Comparison of ENCODE assay signal across 17 cellular contexts in genomic region chr5:154097031-154097430, GRCh38. TPM values are rescaled to one million over a fixed set of nuclear protein-coding genes. Genes with fewer than 3 reads are reported as not detected.
DNase-seq lines count a peak whose midpoint lies in the region; ATAC-seq, FAIRE-seq and TF ChIP-seq lines count a peak whose summit lies in the region.
"Had no signal": no experiment of that assay in that cellular context is flagged by ENCODE, and none has a peak within 500 bp of the region (broad histone marks: within the 10 kb centered on the region; RNA-seq: fewer than 3 reads in every experiment).

No MANE protein-coding gene starts in this region.

- no peaks in the 10 kb centered on the region for H3K79me2 ChIP-seq in HCT116 (ENCODE audit: insufficient read depth, low read length)

- FAIRE-seq in A549 (lab: Jason Lieb, UNC) = no peak
- FAIRE-seq: RCC 7860 had no signal

- H3K9me3 ChIP-seq in A549 = no peaks in the 10 kb centered on the region
- H3K9me3 ChIP-seq in HCT116 (ENCODE audit: control insufficient read depth in 1 of 2, insufficient read depth in 1 of 2, low read depth in 1 of 2, low read length in 2 of 2) = no peaks in the 10 kb centered on the region
- H3K9me3 ChIP-seq: lower lobe of right lung, right atrium auricular region had no signal

- TF ChIP-seq POLR2A in A549 (IDR thresholded peaks at IDR 0.05; ENCODE audit: low read length) (no peak), HCT116 (IDR thresholded peaks at IDR 0.05; ENCODE audit: borderline replicate concordance, extremely low read depth, insufficient read depth, insufficient read length) (no peak)

- 54% methylated on average over 2 of the region's 2 CpGs for WGBS in A549 (ENCODE audit: missing lambda C conversion rate)

- TF ChIP-seq CTCF in A549 (IDR thresholded peaks at IDR 0.05) (no peak), HCT116 (IDR thresholded peaks at IDR 0.05 in 2 of 3, conservative IDR thresholded peaks at IDR 0.05 in 1 of 3; ENCODE audit: borderline replicate concordance in 1 of 3, insufficient read depth in 1 of 3, low read depth in 2 of 3, low read length in 2 of 3) (no peak)

- CTCF ChIA-PET in A549 (lab: Yijun Ruan, JAX) (interaction anchor here (1.6 kb wide), 1 partner anchor 25 kb away, joined by 5 read pairs; no protein-coding TSS in a partner anchor), HCT116 (lab: Charles Lee) (no interaction called here)

- H3K27ac ChIP-seq in A549 (no peak overlapping the region), HCT116 (ENCODE audit: low read depth, low read length) (no peak overlapping the region), substantia nigra (ENCODE audit: low read depth, low read length, poor library complexity, severe bottlenecking) (no peak overlapping the region)
- H3K27ac ChIP-seq: lower lobe of right lung, right atrium auricular region had no signal

- DNase-seq in A549 (ENCODE audit: low read depth in 1 of 2, low spot score in 1 of 2) (no peak), HCT116 (ENCODE audit: low read depth, low spot score) (no peak), SW480 (ENCODE audit: low spot score) (peak; percentile 36), islet precursor cell (peak; percentile 55), substantia nigra (lab: John Stamatoyannopoulos, UW) (no peak), medulla oblongata (ENCODE audit: extremely low spot score) (no peak)
- DNase-seq: activated CD4-positive, alpha-beta T cell treated with anti-CD3 and anti-CD28 coated beads for 1 hour; activated naive CD8-positive, alpha-beta T cell treated with anti-CD3 and anti-CD28 coated beads, Interleukin-2, amount 50 U/mL, for 24 hours; caudate nucleus; CD8-positive, alpha-beta T cell; lower lobe of right lung; NCI-H2227 treated with DMSO at 0.1 percent for 48 hours; T1000 had no signal

- no peak for TF ChIP-seq EP300 in A549 (IDR thresholded peaks at IDR 0.05)

- RAD21 ChIA-PET in HCT116 (lab: Charles Lee; ENCODE audit: low non-redundant PET in 1 of 2, low total read pairs in 2 of 2, uncharacterized antibody in 2 of 2, unreplicated experiment in 2 of 2) = no interaction called here

- H3K4me2 ChIP-seq in A549 (no peak overlapping the region), HCT116 (ENCODE audit: low read length) (no peak overlapping the region)

- peaks cover 22% of the 10 kb centered on the region for H3K27me3 ChIP-seq in HCT116 (ENCODE audit: insufficient read depth, low read length)
- H3K27me3 ChIP-seq: right atrium auricular region had no signal

- 0 out of 6 replicates have a peak, but pooled peaks of 1 of the 2 experiments have one; percentile 34 for ATAC-seq in A549
- ATAC-seq in HCT116 = no peak
- ATAC-seq in GM21717 (IDR thresholded peaks at IDR 0.05; ENCODE audit: unreplicated experiment) = no peak
- ATAC-seq: activated naive CD8-positive, alpha-beta T cell treated with anti-CD3 and anti-CD28 coated beads, Interleukin-2, amount 50 U/mL, for 24 hours; CD8-positive, alpha-beta T cell; esophagus mucosa; lower lobe of right lung had no signal

- POLR2A ChIA-PET in A549 (lab: Yijun Ruan, JAX) = no interaction called here
- POLR2A ChIA-PET in HCT116 (lab: Charles Lee) = no interaction called here

- H3K9me2 ChIP-seq in HCT116 (ENCODE audit: insufficient read depth) = no peaks in the 10 kb centered on the region

- H3K4me1 ChIP-seq in A549 = peaks cover 6% of the 10 kb centered on the region
- no peaks in the 10 kb centered on the region for H3K4me1 ChIP-seq in HCT116 (ENCODE audit: control insufficient read depth in 1 of 2, insufficient read depth in 2 of 2, low read length in 2 of 2)

- no peak overlapping the region for H2AFZ ChIP-seq in HCT116 (ENCODE audit: low read depth, low read length, poor library complexity, severe bottlenecking)

- no peaks in the 10 kb centered on the region for H3K36me3 ChIP-seq in HCT116 (ENCODE audit: control insufficient read depth in 1 of 2, insufficient read depth in 2 of 2, low read length in 2 of 2)
- H3K36me3 ChIP-seq: lower lobe of right lung, right atrium auricular region had no signal

- no peak overlapping the region for H3K9ac ChIP-seq in HCT116 (ENCODE audit: low read length)

- intact Hi-C loops in HCT116 (cut with micrococcal nuclease) = no loop called here

- no peaks in the 10 kb centered on the region for H4K20me1 ChIP-seq in HCT116 (ENCODE audit: insufficient read depth)

- no TSS peak for BruUV-seq in HCT116 (replicated peaks; lab: Mats Ljungman, UMichigan)

- TF ChIP-seq RAD21 in A549 (conservative IDR thresholded peaks at IDR 0.05 in 1 of 2, IDR thresholded peaks at IDR 0.05 in 1 of 2) (no peak), HCT116 (IDR thresholded peaks at IDR 0.05; ENCODE audit: low read depth) (no peak)

- no peak overlapping the region for H3K4me3 ChIP-seq in A549
- H3K4me3 ChIP-seq in HCT116 (replicated peaks in 1 of 2; ENCODE audit: low read depth in 1 of 2, low read length in 2 of 2) = no peak overlapping the region
- H3K4me3 ChIP-seq: lower lobe of right lung, right atrium auricular region had no signal

TF ChIP-seq in A549, 52 proteins besides CTCF, POLR2A, EP300 and RAD21 (continues in another document):
- no peak for TF ChIP-seq JUNB (IDR thresholded peaks at IDR 0.05)
- no peak for TF ChIP-seq ELK1 (IDR thresholded peaks at IDR 0.05; ENCODE audit: low read depth, low read length)
- peak; percentile 66; the same call in 1 of the 2 replicates for TF ChIP-seq EHMT2 (IDR thresholded peaks at IDR 0.05; ENCODE audit: low read depth)
- no peak for TF ChIP-seq JUN (IDR thresholded peaks at IDR 0.05)

TF ChIP-seq in HCT116, 20 proteins besides CTCF, POLR2A, EP300 and RAD21:
- TF ChIP-seq REST (IDR thresholded peaks at IDR 0.05; ENCODE audit: low read depth) (peak; percentile 75), SRF (IDR thresholded peaks at IDR 0.05; ENCODE audit: low read depth) (no peak)

RNA-seq across cellular contexts. Expression of gene MFAP3, which starts 58.3 kb away (rescaled TPM):
- polyA plus RNA-seq in A549 (2011; rRNA removed) (38.9 and 46.9 TPM in 2 replicates), A549 (2017; fragmentation: RNase III; extraction: RNeasy Plus Mini Kit Qiagen cat#74134 plus additional on column Dnase treatment) (23.9 to 26.2 TPM (median 25.1 TPM) in 3 replicates)
- 6.3 and 11.1 TPM in 2 replicates for polyA plus RNA-seq in A549 (2012; cell fraction: cytosol; rRNA removed)
- 5.4 and 5.6 TPM in 2 replicates for polyA plus RNA-seq in A549 (2012; cell fraction: nucleus; rRNA removed)
- 49.5 and 58.0 TPM in 2 replicates for polyA minus RNA-seq in A549 (2011; rRNA and poly(A)+ RNA removed)
- 18.5 TPM for total RNA-seq in HCT116 (2021; ENCODE audit: unreplicated experiment)
- 8.0 and 8.2 TPM in 2 replicates for polyA plus RNA-seq in HCT116 (2012)

RNA-seq across cellular contexts. Expression of gene FAM114A2, which starts 58.3 kb away (rescaled TPM):
- 19.0 and 21.3 TPM in 2 replicates for polyA plus RNA-seq in A549 (2011; rRNA removed)
- 6.5 and 6.8 TPM in 2 replicates for polyA plus RNA-seq in A549 (2012; cell fraction: cytosol; rRNA removed)
- polyA plus RNA-seq in A549 (2012; cell fraction: nucleus; rRNA removed) = 4.6 and 5.4 TPM in 2 replicates
- polyA plus RNA-seq in A549 (2017; fragmentation: RNase III; extraction: RNeasy Plus Mini Kit Qiagen cat#74134 plus additional on column Dnase treatment) = 14.6 to 15.6 TPM (median 15.5 TPM) in 3 replicates
- polyA minus RNA-seq in A549 (2011; rRNA and poly(A)+ RNA removed) = 18.6 and 20.8 TPM in 2 replicates
- 19.8 TPM for total RNA-seq in HCT116 (2021; ENCODE audit: unreplicated experiment)
- 6.2 and 9.5 TPM in 2 replicates for polyA plus RNA-seq in HCT116 (2012)

Comparison
In these comparisons a context has a peak if more than half of its experiments do, and no peak if none do; other contexts are left out.
1. DNase-seq: peak in SW480 (single experiment) and islet precursor cell (single experiment); none in A549 (0 of 2), HCT116 (single experiment), substantia nigra (0 of 49) and medulla oblongata (single experiment).
2. Of the 6 proteins assayed by ChIP-seq in both A549 and HCT116: peak only in A549: none; only in HCT116: none; in both: REST; in neither: 5.